Comparison of ENCODE assay signal across 24 cellular contexts in genomic region chr21:43654806-43655489, GRCh38. TPM values are rescaled to one million over a fixed set of nuclear protein-coding genes. Genes with fewer than 3 reads are reported as not detected.
A peak's percentile ranks its signal among the peaks of the same experiment; 100 is the strongest.
DNase-seq lines count a peak whose midpoint lies in the region; ATAC-seq and TF ChIP-seq lines count a peak whose summit lies in the region.
"Had no signal": no experiment of that assay in that cellular context is flagged by ENCODE, and none has a peak within 500 bp of the region (broad histone marks: within the 10 kb centered on the region; RNA-seq: fewer than 3 reads in every experiment).

No MANE protein-coding gene starts in this region.

- no peak for TF ChIP-seq POLR2A in breast epithelium (IDR thresholded peaks at IDR 0.05)

- ATAC-seq in RWPE2 (ENCODE audit: low read depth) (peak; percentile 29; the same call in 2 of the 3 replicates), GM18907 (IDR thresholded peaks at IDR 0.05; ENCODE audit: unreplicated experiment) (no peak)
- ATAC-seq: A549, HepG2 had no signal

- H3K9me3 Mint-ChIP-seq in type B pancreatic cell = no peaks in the 10 kb centered on the region
- H3K9me3 Mint-ChIP-seq: activated naive CD4-positive, alpha-beta T cell treated with anti-CD3 and anti-CD28 coated beads, Interleukin-2, amount 10 ng/mL, durations not matched to agents 7 days and 5 days; CD4-positive, alpha-beta memory T cell; neural progenitor cell; stimulated activated naive CD8-positive, alpha-beta T cell treated with anti-CD3 and anti-CD28 coated beads, Interleukin-15, Interleukin-2, amounts not matched to agents 100 ng/mL and 50 ng/mL, for 24 hours had no signal

- no peak overlapping the region for H3K4me3 Mint-ChIP-seq in type B pancreatic cell
- H3K4me3 Mint-ChIP-seq: activated naive CD4-positive, alpha-beta T cell treated with anti-CD3 and anti-CD28 coated beads, Interleukin-2, amount 10 ng/mL, durations not matched to agents 7 days and 5 days; neural progenitor cell; stimulated activated naive CD8-positive, alpha-beta T cell treated with anti-CD3 and anti-CD28 coated beads, Interleukin-15, Interleukin-2, amounts not matched to agents 100 ng/mL and 50 ng/mL, for 24 hours had no signal

- DNase-seq in mammary epithelial cell (peak; percentile 46), breast epithelium (ENCODE audit: low spot score in 2 of 2) (no peak), RWPE2 (ENCODE audit: low spot score) (no peak), fibroblast of gingiva (ENCODE audit: low read depth) (peak; percentile 28), type B pancreatic cell (ENCODE audit: extremely low spot score, unreplicated experiment) (peak; percentile 25), NCI-H2196 (lab: John Stamatoyannopoulos, UW; ENCODE audit: unreplicated experiment) (no peak)
- no peak for DNase-seq in stimulated activated CD8-positive, alpha-beta memory T cell treated with anti-CD3 and anti-CD28 coated beads, Interleukin-4, amount 100 ng/mL, for 48 hours
- DNase-seq: activated CD4-positive, alpha-beta T cell treated with anti-CD3 and anti-CD28 coated beads for 48 hours; activated naive CD4-positive, alpha-beta T cell treated with anti-CD3 and anti-CD28 coated beads, Interleukin-2, amount 10 ng/mL, durations not matched to agents 7 days and 5 days; activated T-cell treated with anti-CD3 and anti-CD28 coated beads for 4 hours; CD4-positive, alpha-beta memory T cell; DMS79; esophagus squamous epithelium; hippocampal formation; NCI-H2081; NCI-H526; T1000 had no signal

- H3K9me3 ChIP-seq in mammary epithelial cell (replicated peaks; ENCODE audit: insufficient read depth, low read length) (no peaks in the 10 kb centered on the region), breast epithelium (no peaks in the 10 kb centered on the region), RWPE2 (ENCODE audit: severe bottlenecking) (no peaks in the 10 kb centered on the region)
- H3K9me3 ChIP-seq: A549, esophagus squamous epithelium had no signal

- no peak for TF ChIP-seq CTCF in mammary epithelial cell (conservative IDR thresholded peaks at IDR 0.05 in 1 of 2, IDR thresholded peaks at IDR 0.05 in 1 of 2; ENCODE audit: extremely low read depth in 1 of 2, insufficient read depth in 1 of 2, low read depth in 1 of 2, low read length in 2 of 2)
- no peak for TF ChIP-seq CTCF in breast epithelium (IDR thresholded peaks at IDR 0.05)
- no peak for TF ChIP-seq CTCF in RWPE2 (IDR thresholded peaks at IDR 0.05; ENCODE audit: poor library complexity, severe bottlenecking)
- no peak for TF ChIP-seq CTCF in type B pancreatic cell (conservative IDR thresholded peaks at IDR 0.05)

- no peaks in the 10 kb centered on the region for H3K27me3 ChIP-seq in mammary epithelial cell (ENCODE audit: insufficient read depth, low read length)
- no peaks in the 10 kb centered on the region for H3K27me3 ChIP-seq in breast epithelium
- H3K27me3 ChIP-seq in RWPE2 (ENCODE audit: insufficient read depth, poor library complexity, severe bottlenecking) = no peaks in the 10 kb centered on the region
- H3K27me3 ChIP-seq: esophagus squamous epithelium, neural progenitor cell had no signal

- H3K9ac ChIP-seq in mammary epithelial cell (ENCODE audit: insufficient read depth, low read length) = no peak overlapping the region

- WGBS in mammary epithelial cell (ENCODE audit: low coverage, missing lambda C conversion rate) = 91% methylated on average over 7 of the region's 7 CpGs

- BruUV-seq in mammary epithelial cell (replicated peaks; lab: Mats Ljungman, UMichigan) = no TSS peak

- no peak overlapping the region for H2AFZ ChIP-seq in mammary epithelial cell (ENCODE audit: low read depth, low read length)
- H2AFZ ChIP-seq: neural progenitor cell had no signal

- intact Hi-C loops in mammary epithelial cell (cut with micrococcal nuclease) = no loop called here
- intact Hi-C loops in breast epithelium (cut with DNase I; ENCODE audit: low total_unique reads) = no loop called here

- no peak overlapping the region for H3K27ac ChIP-seq in mammary epithelial cell (ENCODE audit: insufficient read depth, low read depth, low read length)
- no peak overlapping the region for H3K27ac ChIP-seq in breast epithelium
- peak overlapping the region; percentile 28 for H3K27ac ChIP-seq in RWPE2 (ENCODE audit: poor library complexity, severe bottlenecking)
- H3K27ac ChIP-seq: esophagus squamous epithelium, neural progenitor cell, SK-N-MC had no signal

- CTCF ChIA-PET in mammary epithelial cell (lab: Charles Lee; ENCODE audit: low non-redundant PET) = no interaction called here

- H3K79me2 ChIP-seq in mammary epithelial cell (ENCODE audit: insufficient read depth, low read length) = peaks cover 6% of the 10 kb centered on the region

- H3K36me3 ChIP-seq in mammary epithelial cell (ENCODE audit: insufficient read depth, low read length) = no peaks in the 10 kb centered on the region
- H3K36me3 ChIP-seq in breast epithelium = no peaks in the 10 kb centered on the region
- H3K36me3 ChIP-seq in RWPE2 (ENCODE audit: low read depth) = no peaks in the 10 kb centered on the region
- H3K36me3 ChIP-seq: esophagus squamous epithelium, neural progenitor cell had no signal

- in situ Hi-C loops in mammary epithelial cell (cut with MboI; ENCODE audit: low sequenced_read_pairs in 2 of 2) = no loop called here

- no peaks in the 10 kb centered on the region for H3K27me3 Mint-ChIP-seq in type B pancreatic cell
- H3K27me3 Mint-ChIP-seq: activated naive CD4-positive, alpha-beta T cell treated with anti-CD3 and anti-CD28 coated beads, Interleukin-2, amount 10 ng/mL, durations not matched to agents 7 days and 5 days; stimulated activated naive CD8-positive, alpha-beta T cell treated with anti-CD3 and anti-CD28 coated beads, Interleukin-15, Interleukin-2, amounts not matched to agents 100 ng/mL and 50 ng/mL, for 24 hours had no signal

- H3K4me1 ChIP-seq in mammary epithelial cell (ENCODE audit: insufficient read depth, low read length) (peaks cover 15% of the 10 kb centered on the region), breast epithelium (peaks cover 0 to 6% of the 10 kb centered on the region in 2 donors), RWPE2 (ENCODE audit: insufficient read depth, poor library complexity, severe bottlenecking) (peaks cover 17% of the 10 kb centered on the region)
- H3K4me1 ChIP-seq: neural progenitor cell had no signal

- dilution Hi-C loops in mammary epithelial cell (cut with HindIII; ENCODE audit: low sequenced_read_pairs) = loop anchor here (10.0 kb wide), 1 partner anchor 340 kb away; no protein-coding TSS in a partner anchor

- H3K36me3 Mint-ChIP-seq in type B pancreatic cell = no peaks in the 10 kb centered on the region
- H3K36me3 Mint-ChIP-seq: activated naive CD4-positive, alpha-beta T cell treated with anti-CD3 and anti-CD28 coated beads, Interleukin-2, amount 10 ng/mL, durations not matched to agents 7 days and 5 days; brain; neural progenitor cell had no signal

- H3K4me2 ChIP-seq in mammary epithelial cell (ENCODE audit: insufficient read depth, low read depth, low read length) = no peak overlapping the region
- H3K4me2 ChIP-seq: A549, neural progenitor cell had no signal

- peaks cover 4% of the 10 kb centered on the region for H3K4me1 Mint-ChIP-seq in type B pancreatic cell (ENCODE audit: unreplicated experiment)

- peak overlapping the region; percentile 37 for H3K27ac Mint-ChIP-seq in type B pancreatic cell
- H3K27ac Mint-ChIP-seq: activated naive CD4-positive, alpha-beta T cell treated with anti-CD3 and anti-CD28 coated beads, Interleukin-2, amount 10 ng/mL, durations not matched to agents 7 days and 5 days; brain; neural progenitor cell; stimulated activated naive CD8-positive, alpha-beta T cell treated with anti-CD3 and anti-CD28 coated beads, Interleukin-15, Interleukin-2, amounts not matched to agents 100 ng/mL and 50 ng/mL, for 24 hours had no signal

- no peak overlapping the region for H3K4me3 ChIP-seq in mammary epithelial cell (replicated peaks in 1 of 3; ENCODE audit: insufficient read depth in 1 of 3, low read depth in 2 of 3, low read length in 3 of 3)
- H3K4me3 ChIP-seq in breast epithelium = no peak overlapping the region
- H3K4me3 ChIP-seq in RWPE2 (ENCODE audit: severe bottlenecking) = no peak overlapping the region
- H3K4me3 ChIP-seq: A549, esophagus squamous epithelium, neural progenitor cell, SK-N-MC had no signal

- H4K20me1 ChIP-seq in mammary epithelial cell (ENCODE audit: insufficient read depth, low read length) = no peaks in the 10 kb centered on the region

RNA-seq across cellular contexts. Expression of gene HSF2BP, which starts 4.3 kb away (rescaled TPM):
- total RNA-seq in mammary epithelial cell (1 to 10 TPM; 4.0 to 4.2 TPM), breast epithelium (1 to 10 TPM in 2 of 3 donors, under 1 TPM in 1; 0.32 to 1.8 (median 1.3) TPM), type B pancreatic cell (ENCODE audit: low replicate concordance) (1.1 and 1.3 TPM in 2 replicates)
- polyA plus RNA-seq in mammary epithelial cell = 3.0 TPM
- 1.4 TPM for polyA minus RNA-seq in mammary epithelial cell

RNA-seq across cellular contexts. Expression of gene RRP1B, which starts 4.4 kb away (rescaled TPM):
- total RNA-seq in mammary epithelial cell = 10 to 100 TPM; 26.7 to 36.6 TPM
- 21.4 TPM for polyA plus RNA-seq in mammary epithelial cell
- 41.7 TPM for polyA minus RNA-seq in mammary epithelial cell
- total RNA-seq in breast epithelium = 10 to 100 TPM; 17.1 to 22.6 (median 22.1) TPM
- total RNA-seq in type B pancreatic cell (ENCODE audit: low replicate concordance) = 27.7 and 43.3 TPM in 2 replicates

Comparison
In these comparisons a context has a peak if more than half of its experiments do, and no peak if none do; other contexts are left out.
1. DNase-seq: peak in mammary epithelial cell (single experiment), fibroblast of gingiva (single experiment) and type B pancreatic cell (single experiment); none in breast epithelium (0 of 2), RWPE2 (single experiment), NCI-H2196 (single experiment) and stimulated activated CD8-positive, alpha-beta memory T cell treated with anti-CD3 and anti-CD28 coated beads, Interleukin-4, amount 100 ng/mL, for 48 hours (single experiment).